In genomic region chr17:34874496-34874895, GRCh38 we compare ENCODE assay signal across 14 cellular contexts.
DNase-seq lines count a peak whose midpoint lies in the region; ATAC-seq and TF ChIP-seq lines count a peak whose summit lies in the region.
"Had no signal": no experiment of that assay in that cellular context is flagged by ENCODE, and none has a peak within 500 bp of the region (broad histone marks: within the 10 kb centered on the region; RNA-seq: fewer than 3 reads in every experiment).

No MANE protein-coding gene starts in this region.

- H3K9me3 ChIP-seq in SK-N-MC (ENCODE audit: low read depth, low read length) (no peaks in the 10 kb centered on the region), adrenal gland (replicated peaks in 1 of 3) (no peaks in the 10 kb centered on the region)

- WGBS in adrenal gland, 4 donors = 0 to 6% (median 3%) methylated on average over 1 of the region's 1 CpG

- no peak overlapping the region for H3K9ac ChIP-seq in SK-N-MC (ENCODE audit: insufficient read length)
- H3K9ac ChIP-seq: BLaER1 treated with 17β-estradiol and CSF1 and Interleukin-3, amounts not matched to agents 10 nM and 100 nM had no signal

- intact Hi-C loops in adrenal gland (cut with DNase I) = no loop called here
- intact Hi-C loops in posterior vena cava (cut with DNase I) = no loop called here

- H3K36me3 ChIP-seq in SK-N-MC (ENCODE audit: insufficient read depth, low read length) (no peaks in the 10 kb centered on the region), adrenal gland (replicated peaks in 1 of 2) (no peaks in the 10 kb centered on the region)
- H3K36me3 ChIP-seq: BLaER1 treated with 17β-estradiol and CSF1 and Interleukin-3, amounts not matched to agents 10 nM and 100 nM had no signal

- H3K4me1 ChIP-seq in adrenal gland (replicated peaks in 1 of 2) (no peaks in the 10 kb centered on the region), foreskin keratinocyte (no peaks in the 10 kb centered on the region)

- H3K27me3 ChIP-seq in adrenal gland (no peaks in the 10 kb centered on the region), foreskin keratinocyte (no peaks in the 10 kb centered on the region)
- H3K27me3 ChIP-seq: BLaER1 treated with 17β-estradiol and CSF1 and Interleukin-3, amounts not matched to agents 10 nM and 100 nM had no signal

- DNase-seq in activated effector memory CD4-positive, alpha-beta T cell treated with anti-CD3 and anti-CD28 coated beads, Interleukin-2, amount 50 U/mL, for 16 hours = peak; percentile 17
- DNase-seq in activated effector memory CD4-positive, alpha-beta T cell treated with Interleukin-2 at 50 U/mL for 16 hours = no peak
- peak; percentile 8 for DNase-seq in SK-N-MC (ENCODE audit: low read depth, low spot score)
- DNase-seq in adrenal gland = peak in 6 of 7 donors; percentile 35 to 66 (median 50)
- peak; percentile 12 for DNase-seq in posterior vena cava (ENCODE audit: low spot score)
- DNase-seq in foreskin keratinocyte = no peak
- DNase-seq in GM03348 (ENCODE audit: low spot score) = no peak
- DNase-seq: ACHN; CD4-positive, CD25-positive, alpha-beta regulatory T cell; DMS53; GF-D8 had no signal

- no peak overlapping the region for H3K4me3 ChIP-seq in SK-N-MC
- H3K4me3 ChIP-seq in adrenal gland = no peak overlapping the region
- H3K4me3 ChIP-seq: BLaER1 treated with 17β-estradiol and CSF1 and Interleukin-3, amounts not matched to agents 10 nM and 100 nM had no signal

- TF ChIP-seq CTCF in adrenal gland (IDR thresholded peaks at IDR 0.05) = no peak
- TF ChIP-seq CTCF in foreskin keratinocyte (conservative IDR thresholded peaks at IDR 0.05) = no peak

- TF ChIP-seq POLR2A in adrenal gland (IDR thresholded peaks at IDR 0.05) = no peak

- H3K27ac ChIP-seq in SK-N-MC = no peak overlapping the region
- no peak overlapping the region for H3K27ac ChIP-seq in adrenal gland
- no peak overlapping the region for H3K27ac ChIP-seq in foreskin keratinocyte
- H3K27ac ChIP-seq: 22Rv1; BLaER1 treated with 17β-estradiol and CSF1 and Interleukin-3, amounts not matched to agents 10 nM and 100 nM had no signal

- ATAC-seq in foreskin keratinocyte (no peak), HG02884 (IDR thresholded peaks at IDR 0.05; ENCODE audit: unreplicated experiment) (no peak)

Comparison
In these comparisons a context has a peak if more than half of its experiments do, and no peak if none do; other contexts are left out.
1. DNase-seq: peak in activated effector memory CD4-positive, alpha-beta T cell treated with anti-CD3 and anti-CD28 coated beads, Interleukin-2, amount 50 U/mL, for 16 hours (single experiment), SK-N-MC (single experiment), adrenal gland (6 of 7) and posterior vena cava (single experiment); none in activated effector memory CD4-positive, alpha-beta T cell treated with Interleukin-2 at 50 U/mL for 16 hours (single experiment), foreskin keratinocyte (0 of 2) and GM03348 (single experiment).